Comparison of ENCODE assay signal across 19 cellular contexts in the genomic region with DNA sequence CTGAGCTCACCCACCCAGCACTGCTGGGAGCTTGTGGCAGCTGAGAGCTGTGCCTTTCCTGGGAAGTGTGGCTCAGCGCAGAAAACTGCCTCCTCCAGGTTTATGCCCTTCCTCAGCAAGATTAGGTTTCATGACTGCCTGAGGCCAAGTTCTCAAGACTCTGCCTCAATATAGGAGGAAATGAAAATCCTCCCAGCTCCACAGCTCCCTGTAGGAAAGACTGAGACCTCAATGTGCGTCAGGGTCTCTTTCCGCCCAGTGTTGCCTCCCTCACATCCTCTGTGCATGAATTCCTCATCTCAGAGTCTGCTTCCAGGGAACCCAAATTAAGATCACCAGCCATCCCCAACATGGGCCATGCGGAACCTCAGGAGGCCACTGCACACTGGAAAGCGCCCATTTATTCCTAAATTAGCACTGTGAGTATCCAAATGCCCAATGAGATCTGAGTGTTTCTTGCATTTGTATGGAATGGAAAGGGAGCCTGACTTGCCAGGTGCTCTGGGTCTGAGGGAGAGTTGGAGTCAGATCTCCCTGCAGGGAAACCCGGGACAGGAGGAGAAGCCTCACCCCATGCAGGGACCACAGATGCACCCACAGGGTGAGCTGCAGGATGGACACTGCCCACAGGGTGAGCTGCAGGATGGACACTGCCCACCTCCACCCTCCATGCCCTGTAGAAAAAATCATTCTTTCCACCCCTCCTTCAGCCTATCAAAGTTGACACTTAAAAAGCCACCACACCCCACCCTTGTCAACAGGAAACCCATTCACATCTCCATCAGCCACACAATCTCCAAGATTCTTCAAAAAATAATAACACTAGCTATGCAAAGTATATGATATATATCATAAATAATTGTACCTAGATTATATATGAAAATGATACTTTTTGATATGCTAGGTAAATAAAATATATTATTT.
DNase-seq lines count a peak whose midpoint lies in the region; ATAC-seq, FAIRE-seq and TF ChIP-seq lines count a peak whose summit lies in the region.
"Had no signal": no experiment of that assay in that cellular context is flagged by ENCODE, and none has a peak within 500 bp of the region (broad histone marks: within the 10 kb centered on the region; RNA-seq: fewer than 3 reads in every experiment).

No MANE protein-coding gene starts in this region.

- BruUV-seq in K562 (replicated peaks; lab: Mats Ljungman, UMichigan): no TSS peak

- H3K27ac Mint-ChIP-seq in CD4-positive, alpha-beta memory T cell: peak overlapping the region; percentile 74 to 94 (median 88)
- H3K27ac Mint-ChIP-seq in natural killer cell: peak overlapping the region; percentile 88 to 92

- H4K20me1 ChIP-seq in BLaER1 (no peaks in the 10 kb centered on the region), K562 (replicated peaks; ENCODE audit: control insufficient read depth, insufficient read depth, low read length) (peaks cover 46% of the 10 kb centered on the region)

- H3K9me1 ChIP-seq in K562 (ENCODE audit: control insufficient read depth, insufficient read depth, low read length): peaks cover 6% of the 10 kb centered on the region

- TF ChIP-seq EP300 in K562 (IDR thresholded peaks at IDR 0.05; ENCODE audit: low read length): no peak

- ATAC-seq in K562 (no peak), natural killer cell (peak; percentile 53 to 69 (median 60)), pancreas (no peak)
- ATAC-seq: Right ventricle myocardium inferior had no signal

- CTCF ChIA-PET in CD4-positive, alpha-beta memory T cell (lab: Charles Lee; ENCODE audit: partially characterized antibody): interaction anchor here (1.3 to 9.4 kb wide), 16 partner anchors 9 to 93 kb away, joined by 3 to 172 read pairs (median 27); a partner anchor contains a TSS
- CTCF ChIA-PET in K562 (lab: Yijun Ruan, JAX; ENCODE audit: low intra/inter-chr PET ratio): interaction anchor here (0.6 to 6.2 kb wide), 6 partner anchors 19 to 165 kb away, joined by 3 to 69 read pairs (median 6); no protein-coding TSS in a partner anchor

- no peak overlapping the region for H3K4me3 ChIP-seq in BLaER1
- no peak overlapping the region for H3K4me3 ChIP-seq in CD4-positive, alpha-beta memory T cell (ENCODE audit: low read length in 2 of 2)
- H3K4me3 ChIP-seq in K562: no peak overlapping the region
- H3K4me3 ChIP-seq in pancreas: no peak overlapping the region
- H3K4me3 ChIP-seq: GM12878 had no signal

- no peak for TF ChIP-seq POLR2A in K562 (conservative IDR thresholded peaks at IDR 0.05)

- no peak for TF ChIP-seq CTCF in K562 (IDR thresholded peaks at IDR 0.05 in 2 of 3, conservative IDR thresholded peaks at IDR 0.05 in 1 of 3; ENCODE audit: insufficient read depth in 2 of 3, low read depth in 1 of 3, low read length in 3 of 3)
- TF ChIP-seq CTCF in natural killer cell (IDR thresholded peaks at IDR 0.05): no peak
- TF ChIP-seq CTCF in pancreas (IDR thresholded peaks at IDR 0.05): no peak

- intact Hi-C loops in CD4-positive, alpha-beta memory T cell (cut with micrococcal nuclease): loop anchor here (5.0 kb wide), 1 partner anchor 167 kb away; no protein-coding TSS in a partner anchor
- intact Hi-C loops in K562 (cut with micrococcal nuclease): no loop called here
- intact Hi-C loops in natural killer cell (cut with micrococcal nuclease): loop anchor here (2.0 to 5.0 kb wide), 2 partner anchors 15 to 32 kb away; no protein-coding TSS in a partner anchor
- intact Hi-C loops in pancreas (cut with DNase I): no loop called here

- H3K36me3 ChIP-seq in BLaER1 (no peaks in the 10 kb centered on the region), K562 (ENCODE audit: control insufficient read depth, insufficient read depth, low read length) (no peaks in the 10 kb centered on the region), pancreas (no peaks in the 10 kb centered on the region)
- H3K36me3 ChIP-seq in CD4-positive, alpha-beta memory T cell (ENCODE audit: insufficient read depth, low read length): no peaks in the 10 kb centered on the region
- H3K36me3 ChIP-seq: BE2C had no signal

- in situ Hi-C loops in K562 (cut with MboI): no loop called here

- H3K4me1 ChIP-seq in BLaER1: peaks cover 41% of the 10 kb centered on the region
- peaks cover 61% of the 10 kb centered on the region for H3K4me1 ChIP-seq in CD4-positive, alpha-beta memory T cell (ENCODE audit: insufficient read depth, low read length)
- H3K4me1 ChIP-seq in K562 (replicated peaks in 1 of 2; ENCODE audit: control insufficient read depth in 2 of 2, insufficient read depth in 2 of 2, low read length in 2 of 2): peaks cover 0 to 3% of the 10 kb centered on the region in 2 experiments; a peak in 1 of 5 replicates
- no peaks in the 10 kb centered on the region for H3K4me1 ChIP-seq in pancreas
- H3K4me1 ChIP-seq: BE2C had no signal

- H3K27me3 ChIP-seq in BLaER1 (no peaks in the 10 kb centered on the region), K562 (ENCODE audit: control insufficient read depth in 2 of 2, insufficient read depth in 2 of 2, low read length in 2 of 2) (peaks cover 22 to 25% of the 10 kb centered on the region in 2 experiments; a peak in 4 of 5 replicates), pancreas (no peaks in the 10 kb centered on the region)
- no peaks in the 10 kb centered on the region for H3K27me3 ChIP-seq in CD4-positive, alpha-beta memory T cell (ENCODE audit: insufficient read depth, low read length)

- H3K4me3 Mint-ChIP-seq in CD4-positive, alpha-beta memory T cell: peak overlapping the region in 7 of 8 donors; percentile 29 to 84 (median 67)
- peak overlapping the region; percentile 83 for H3K4me3 Mint-ChIP-seq in natural killer cell

- H3K27me3 Mint-ChIP-seq in CD4-positive, alpha-beta memory T cell: no peaks in the 10 kb centered on the region
- H3K27me3 Mint-ChIP-seq in natural killer cell (ENCODE audit: low read depth in 2 of 2): no peaks in the 10 kb centered on the region

- H3K79me2 ChIP-seq in K562 (ENCODE audit: control insufficient read depth, insufficient read depth, low read length): no peaks in the 10 kb centered on the region

- 0 out of 2 replicates have a peak overlapping the region, but pooled peaks have one; percentile 5 for H3K4me2 ChIP-seq in BLaER1
- no peak overlapping the region for H3K4me2 ChIP-seq in K562 (ENCODE audit: insufficient read depth, low read length)

- WGBS in K562 (ENCODE audit: insufficient coverage, low coverage, missing lambda C conversion rate): under 1% methylated on average over 6 of the region's 6 CpGs
- WGBS in pancreas, 2 donors: 79 to 86% methylated on average over 6 of the region's 6 CpGs

- no peak for DNase-seq in CD4-positive, alpha-beta memory T cell
- DNase-seq in K562 (ENCODE audit: extremely low read depth in 1 of 4, low spot score in 3 of 4): no peak
- no peak for DNase-seq in natural killer cell
- no peak for DNase-seq in effector CD8-positive, alpha-beta T cell (lab: John Stamatoyannopoulos, UW)
- DNase-seq in pancreas: no peak
- DNase-seq in NCI-H524 treated with DMSO at 0.1 percent for 48 hours (lab: John Stamatoyannopoulos, UW): no peak
- DNase-seq: BE2C, Caco-2, HCEC 1CT, Kasumi-1, NCI-H1105 treated with DMSO at 0.1 percent for 48 hours, NCI-H187 treated with DMSO at 0.1 percent for 48 hours, NCI-H2171, NCI-H82 had no signal

- H2AFZ ChIP-seq in K562 (ENCODE audit: low read depth, low read length): no peak overlapping the region

- H3K27ac ChIP-seq in BLaER1: no peak overlapping the region
- H3K27ac ChIP-seq in CD4-positive, alpha-beta memory T cell (ENCODE audit: low read depth, low read length): peak overlapping the region; percentile 49
- H3K27ac ChIP-seq in K562 (ENCODE audit: extremely low read depth, low read depth, low read length): no peak overlapping the region
- H3K27ac ChIP-seq in pancreas: no peak overlapping the region

- H3K4me1 Mint-ChIP-seq in CD4-positive, alpha-beta memory T cell: peaks cover 37 to 69% (median 52%) of the 10 kb centered on the region in 4 donors
- H3K4me1 Mint-ChIP-seq in natural killer cell: peaks cover 72 to 78% of the 10 kb centered on the region in 2 donors

- TF ChIP-seq RAD21 in K562 (CRISPR knock-in tag; conservative IDR thresholded peaks at IDR 0.05 in 1 of 2, IDR thresholded peaks at IDR 0.05 in 1 of 2): no peak

- H3K9me3 ChIP-seq in BLaER1 (no peaks in the 10 kb centered on the region; the same call in 1 of the 2 replicates), K562 (replicated peaks; ENCODE audit: control insufficient read depth, insufficient read depth, low read depth, low read length) (no peaks in the 10 kb centered on the region), pancreas (no peaks in the 10 kb centered on the region)
- no peaks in the 10 kb centered on the region for H3K9me3 ChIP-seq in CD4-positive, alpha-beta memory T cell (ENCODE audit: control insufficient read depth in 1 of 2, low read length in 2 of 2)
- H3K9me3 ChIP-seq: BE2C, Caco-2 had no signal

- POLR2A ChIA-PET in CD4-positive, alpha-beta memory T cell (lab: Charles Lee; ENCODE audit: partially characterized antibody): interaction anchor here (0.7 to 7.7 kb wide), 17 partner anchors 9 to 94 kb away, joined by 3 to 127 read pairs (median 4); no protein-coding TSS in a partner anchor
- POLR2A ChIA-PET in K562 (lab: Yijun Ruan, JAX): interaction anchor here (0.6 to 2.9 kb wide), 11 partner anchors 9 to 219 kb away, joined by 3 to 21 read pairs (median 4); no protein-coding TSS in a partner anchor

- H3K9ac ChIP-seq in BLaER1 (no peak overlapping the region), K562 (ENCODE audit: insufficient read depth in 1 of 2, low read depth in 2 of 2, low read length in 2 of 2) (no peak overlapping the region)

- FAIRE-seq in K562 (lab: Jason Lieb, UNC) (no peak), pancreas (lab: Jason Lieb, UNC) (no peak)
- FAIRE-seq: GM12878, GM18507, GM19239 had no signal

- peaks cover 0 to 2% of the 10 kb centered on the region in 2 donors for H3K36me3 Mint-ChIP-seq in CD4-positive, alpha-beta memory T cell
- H3K36me3 Mint-ChIP-seq in natural killer cell: no peaks in the 10 kb centered on the region

- peaks cover 0 to 5% (median 0%) of the 10 kb centered on the region in 8 donors for H3K9me3 Mint-ChIP-seq in CD4-positive, alpha-beta memory T cell
- no peaks in the 10 kb centered on the region for H3K9me3 Mint-ChIP-seq in natural killer cell

TF ChIP-seq in K562, 482 proteins besides CTCF, POLR2A, EP300 and RAD21 (continues in another document):
- TF ChIP-seq SMAD3 (CRISPR knock-in tag; conservative IDR thresholded peaks at IDR 0.05) (no peak), ZNF444 (CRISPR knock-in tag; IDR thresholded peaks at IDR 0.05) (no peak), MAZ (CRISPR knock-in tag; conservative IDR thresholded peaks at IDR 0.05 in 1 of 2, IDR thresholded peaks at IDR 0.05 in 1 of 2) (no peak), RBFOX2 (IDR thresholded peaks at IDR 0.05; ENCODE audit: low read depth, low read length) (no peak), SRSF9 (IDR thresholded peaks at IDR 0.05; ENCODE audit: borderline replicate concordance, low read depth, low read length) (no peak), ZNF184 (CRISPR knock-in tag; IDR thresholded peaks at IDR 0.05) (0 out of 2 replicates have a peak, but pooled peaks have one; percentile 8)

Comparison
In these comparisons a context has a peak if more than half of its experiments do, and no peak if none do; other contexts are left out.
1. ATAC-seq: peak in natural killer cell (3 of 3); none in K562 (single experiment) and pancreas (0 of 4).
2. intact Hi-C loops: an anchor here in CD4-positive, alpha-beta memory T cell (5.0 kb wide) and natural killer cell (2.0 to 5.0 kb wide); none called in K562 and pancreas.